ENCODE assay signal across 8 cellular contexts in genomic region chr14:20988717-20989116, GRCh38. TPM values are rescaled to one million over a fixed set of nuclear protein-coding genes. Genes with fewer than 3 reads are reported as not detected.
DNase-seq lines count a peak whose midpoint lies in the region; ATAC-seq and TF ChIP-seq lines count a peak whose summit lies in the region.

No MANE protein-coding gene starts in this region.

- peak overlapping the region; percentile 83 for H4K8ac ChIP-seq in mesenchymal stem cell (ENCODE audit: low read length)

- no peak overlapping the region for H3K14ac ChIP-seq in mesenchymal stem cell (ENCODE audit: low read length in 2 of 2)

- H3K4me1 ChIP-seq in HUES64 (ENCODE audit: insufficient read depth, low read length) = peaks cover 4% of the 10 kb centered on the region; the same call in 1 of the 2 replicates
- peaks cover 27 to 38% of the 10 kb centered on the region in 2 donors for H3K4me1 ChIP-seq in ascending aorta
- H3K4me1 ChIP-seq in mesenchymal stem cell (ENCODE audit: control insufficient read depth, insufficient read depth, low read depth, low read length) = peaks cover 14% of the 10 kb centered on the region

- peak overlapping the region; percentile 24 for H2AK5ac ChIP-seq in mesenchymal stem cell (ENCODE audit: low read length, severe bottlenecking)

- H2BK12ac ChIP-seq in mesenchymal stem cell (ENCODE audit: low read length in 2 of 2) = peak overlapping the region; percentile 17 to 34

- H3K4ac ChIP-seq in mesenchymal stem cell (ENCODE audit: low read depth in 1 of 2, low read length in 2 of 2) = peak overlapping the region in 1 of 2 experiments; percentile 27

- peaks cover 14% of the 10 kb centered on the region for H3K79me1 ChIP-seq in mesenchymal stem cell (replicated peaks; ENCODE audit: low read length, poor library complexity, severe bottlenecking)

- H2BK5ac ChIP-seq in mesenchymal stem cell (ENCODE audit: low read depth, low read length, poor library complexity, severe bottlenecking) = no peak overlapping the region

- H2BK15ac ChIP-seq in mesenchymal stem cell (ENCODE audit: low read depth, poor library complexity, severe bottlenecking) = peak overlapping the region; percentile 26

- H3K36me3 ChIP-seq in HUES64 (ENCODE audit: insufficient read depth, low read length) = peaks cover 20% of the 10 kb centered on the region
- peaks cover 17 to 23% of the 10 kb centered on the region in 2 donors for H3K36me3 ChIP-seq in ascending aorta
- H3K36me3 ChIP-seq in mesenchymal stem cell (ENCODE audit: control insufficient read depth in 1 of 2, insufficient read depth in 2 of 2, low read depth in 1 of 2, low read length in 2 of 2) = peaks cover 4 to 22% of the 10 kb centered on the region in 2 experiments

- H3K27me3 ChIP-seq in HUES64 (ENCODE audit: insufficient read depth, low read length) (no peaks in the 10 kb centered on the region), ascending aorta (no peaks in the 10 kb centered on the region), mesenchymal stem cell (ENCODE audit: control insufficient read depth in 1 of 2, insufficient read depth in 1 of 2, low read length in 2 of 2) (no peaks in the 10 kb centered on the region)

- DNase-seq in ascending aorta (ENCODE audit: low spot score in 2 of 2) (no peak), mesenchymal stem cell (no peak), G401 (ENCODE audit: low spot score) (no peak), 8988T (no peak)

- ATAC-seq in GM18873 (IDR thresholded peaks at IDR 0.05; ENCODE audit: low FRiP score, unreplicated experiment) (no peak), GM21390 (IDR thresholded peaks at IDR 0.05; ENCODE audit: unreplicated experiment) (no peak)

- in situ Hi-C loops in G401 (cut with HindIII; ENCODE audit: low sequenced_read_pairs) = no loop called here

- H2BK120ac ChIP-seq in mesenchymal stem cell (ENCODE audit: low read depth, low read length) = no peak overlapping the region

- H3K27ac ChIP-seq in 22Rv1 (peak overlapping the region; percentile 88), HUES64 (ENCODE audit: low read depth, low read length) (no peak overlapping the region), ascending aorta (peak overlapping the region; percentile 88 to 94), mesenchymal stem cell (ENCODE audit: low read length, poor library complexity, severe bottlenecking) (peak overlapping the region; percentile 84)

- WGBS in HUES64 = 95% methylated on average over 10 of the region's 10 CpGs
- 96% methylated on average over 9 of the region's 10 CpGs for WGBS in mesenchymal stem cell

- H3K9me3 ChIP-seq in HUES64 (ENCODE audit: insufficient read depth, low read depth, low read length) = no peaks in the 10 kb centered on the region
- no peaks in the 10 kb centered on the region for H3K9me3 ChIP-seq in ascending aorta
- H3K9me3 ChIP-seq in mesenchymal stem cell (ENCODE audit: control insufficient read depth, low read length) = no peaks in the 10 kb centered on the region

- TF ChIP-seq CTCF in 22Rv1 (IDR thresholded peaks at IDR 0.05) (no peak), ascending aorta (IDR thresholded peaks at IDR 0.05) (no peak)

- no peak overlapping the region for H2AFZ ChIP-seq in mesenchymal stem cell (ENCODE audit: low read depth, low read length)

- peak overlapping the region; percentile 52 for H4K91ac ChIP-seq in mesenchymal stem cell (ENCODE audit: low read length)

- H3K9ac ChIP-seq in HUES64 (ENCODE audit: low read depth, low read length) (no peak overlapping the region), mesenchymal stem cell (ENCODE audit: low read length) (peak overlapping the region; percentile 86)

- H3K4me3 ChIP-seq in HUES64 (ENCODE audit: low read length) = peak overlapping the region; percentile 94
- peak overlapping the region; percentile 88 to 97 for H3K4me3 ChIP-seq in ascending aorta
- peak overlapping the region in 1 of 2 experiments; percentile 68 for H3K4me3 ChIP-seq in mesenchymal stem cell (ENCODE audit: insufficient read depth in 1 of 2, low read depth in 1 of 2, low read length in 2 of 2)

- intact Hi-C loops in ascending aorta (cut with DNase I) = loop anchor here (1.0 to 10.0 kb wide), 7 partner anchors 37 to 656 kb away; partner anchors contain the start of genes CCNB1IP1, HNRNPC, NDRG2 and SUPT16H

- no peak overlapping the region for H3K23ac ChIP-seq in mesenchymal stem cell (ENCODE audit: low read length in 2 of 2)

- H3K4me2 ChIP-seq in mesenchymal stem cell (ENCODE audit: low read length, poor library complexity, severe bottlenecking) = no peak overlapping the region

- H3K18ac ChIP-seq in mesenchymal stem cell (ENCODE audit: low read depth in 1 of 2, low read length in 2 of 2) = peak overlapping the region; percentile 34 to 61

RNA-seq across cellular contexts. Expression of gene METTL17, which starts 1.1 kb away (rescaled TPM):
- 75.0 TPM for polyA plus RNA-seq in HUES64 (2013, experiment 1 of 2)
- 69.2 TPM for polyA plus RNA-seq in HUES64 (2013, experiment 2 of 2)
- total RNA-seq in ascending aorta = 38.8 TPM
- 40.0 TPM for polyA plus RNA-seq in mesenchymal stem cell (2013, experiment 1 of 2)
- polyA plus RNA-seq in mesenchymal stem cell (2013, experiment 2 of 2) = 40.5 TPM
- total RNA-seq in G401 (2014; rRNA removed; shearing (Covaris generic)) = 88.2 and 157 TPM in 2 replicates

RNA-seq across cellular contexts. Expression of gene SLC39A2, which starts 10.4 kb away (rescaled TPM):
- polyA plus RNA-seq in HUES64 (2013, experiment 1 of 2) = not detected
- polyA plus RNA-seq in HUES64 (2013, experiment 2 of 2) = not detected
- total RNA-seq in ascending aorta = not detected
- polyA plus RNA-seq in mesenchymal stem cell (2013, experiment 1 of 2) = not detected
- not detected for polyA plus RNA-seq in mesenchymal stem cell (2013, experiment 2 of 2)
- not detected in 2 replicates for total RNA-seq in G401 (2014; rRNA removed; shearing (Covaris generic))

RNA-seq across cellular contexts. Expression of gene RNASE2, which starts 33.4 kb away (rescaled TPM):
- polyA plus RNA-seq in HUES64 (2013, experiment 1 of 2) = not detected
- not detected for polyA plus RNA-seq in HUES64 (2013, experiment 2 of 2)
- total RNA-seq in ascending aorta = not detected
- not detected for polyA plus RNA-seq in mesenchymal stem cell (2013, experiment 1 of 2)
- not detected for polyA plus RNA-seq in mesenchymal stem cell (2013, experiment 2 of 2)
- not detected in 2 replicates for total RNA-seq in G401 (2014; rRNA removed; shearing (Covaris generic))

RNA-seq across cellular contexts. Expression of gene NDRG2, which starts 36.1 kb away (rescaled TPM):
- 13.2 TPM for polyA plus RNA-seq in HUES64 (2013, experiment 1 of 2)
- polyA plus RNA-seq in HUES64 (2013, experiment 2 of 2) = 17.1 TPM
- total RNA-seq in ascending aorta = 216 TPM
- 1.4 TPM for polyA plus RNA-seq in mesenchymal stem cell (2013, experiment 1 of 2)
- 1.6 TPM for polyA plus RNA-seq in mesenchymal stem cell (2013, experiment 2 of 2)
- total RNA-seq in G401 (2014; rRNA removed; shearing (Covaris generic)) = 28.6 and 40.4 TPM in 2 replicates

RNA-seq across cellular contexts. Expression of gene TPPP2, which starts 41.3 kb away (rescaled TPM):
- not detected for polyA plus RNA-seq in HUES64 (2013, experiment 1 of 2)
- not detected for polyA plus RNA-seq in HUES64 (2013, experiment 2 of 2)
- not detected for total RNA-seq in ascending aorta
- polyA plus RNA-seq in mesenchymal stem cell (2013, experiment 1 of 2) = not detected
- polyA plus RNA-seq in mesenchymal stem cell (2013, experiment 2 of 2) = not detected
- total RNA-seq in G401 (2014; rRNA removed; shearing (Covaris generic)) = not detected in 2 replicates
